In the genomic region with DNA sequence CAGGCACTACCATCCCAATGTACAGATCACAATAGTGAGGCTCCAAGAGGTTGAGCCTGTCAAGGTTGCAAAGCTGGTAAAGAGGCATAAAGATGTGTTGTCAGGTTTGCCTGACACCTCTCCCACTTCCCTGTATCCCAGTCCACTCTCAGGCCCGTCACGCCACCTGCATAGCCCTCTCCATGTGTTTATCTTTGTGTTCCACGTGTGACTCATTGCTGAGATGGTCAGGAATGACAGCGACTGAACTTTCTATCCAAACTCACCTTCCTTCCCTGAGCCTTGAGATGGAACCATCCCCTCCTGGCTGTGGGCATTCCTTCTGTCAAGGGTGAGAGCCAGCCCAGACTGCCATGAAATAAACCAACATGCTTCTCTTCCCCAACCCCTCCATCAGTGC, we compare ENCODE assay signal across 19 cellular contexts.
DNase-seq lines count a peak whose midpoint lies in the region; ATAC-seq, FAIRE-seq and TF ChIP-seq lines count a peak whose summit lies in the region.
"Had no signal": no experiment of that assay in that cellular context is flagged by ENCODE, and none has a peak within 500 bp of the region (broad histone marks: within the 10 kb centered on the region; RNA-seq: fewer than 3 reads in every experiment).

No MANE protein-coding gene starts in this region.

- H3K23me2 ChIP-seq in H1 (ENCODE audit: low read depth, low read length): no peaks in the 10 kb centered on the region

- no peak overlapping the region for H2BK15ac ChIP-seq in H1 (ENCODE audit: low read length)

- H3K9ac ChIP-seq in HepG2 (ENCODE audit: insufficient read depth, low read depth, low read length): no peak overlapping the region
- no peak overlapping the region for H3K9ac ChIP-seq in H1 (replicated peaks in 1 of 4; ENCODE audit: extremely low read depth in 1 of 4, low read depth in 3 of 4, low read length in 3 of 4)
- H3K9ac ChIP-seq: BLaER1, GM23248 had no signal

- no peak overlapping the region for H3K14ac ChIP-seq in H1 (ENCODE audit: insufficient read length)

- FAIRE-seq in HepG2 (lab: Jason Lieb, UNC): no peak
- no peak for FAIRE-seq in H1 (lab: Jason Lieb, UNC)
- FAIRE-seq: A549, GM12878, H54 had no signal

- no peak for ATAC-seq in HepG2
- ATAC-seq in right lobe of liver: no peak
- ATAC-seq in GM19452 (IDR thresholded peaks at IDR 0.05; ENCODE audit: unreplicated experiment): no peak
- ATAC-seq: A549, GM12878 had no signal

- H3K4me3 Mint-ChIP-seq in progenitor cell of endocrine pancreas (ENCODE audit: low read depth): no peak overlapping the region
- no peak overlapping the region for H3K4me3 Mint-ChIP-seq in activated T-helper 2 cell treated with anti-CD3 and anti-CD28 coated beads, Interferon-gamma antibody, Interleukin-2, Interleukin-4, amounts not matched to agents 10 μg/mL and 5 μg/mL and 100 μg/mL, durations not matched to agents 14 hours and 24 hours and 36 hours (ENCODE audit: low read depth)
- H3K4me3 Mint-ChIP-seq: CD14-positive monocyte; CD4-positive, alpha-beta memory T cell; IgD-negative memory B cell had no signal

- no peak overlapping the region for H2AK5ac ChIP-seq in H1 (ENCODE audit: low read depth, low read length)

- no peak for TF ChIP-seq EP300 in HepG2 (IDR thresholded peaks at IDR 0.05; ENCODE audit: low read depth in 2 of 2, low read length in 2 of 2)
- TF ChIP-seq EP300 in HepG2 (CRISPR knock-in tag; IDR thresholded peaks at IDR 0.05; ENCODE audit: borderline replicate concordance): no peak
- TF ChIP-seq EP300 in H1 (IDR thresholded peaks at IDR 0.05; ENCODE audit: borderline replicate concordance in 1 of 2, low read depth in 2 of 2, low read length in 2 of 2): no peak

- TF ChIP-seq RAD21 in HepG2 (CRISPR knock-in tag; IDR thresholded peaks at IDR 0.05): no peak
- TF ChIP-seq RAD21 in H1 (IDR thresholded peaks at IDR 0.05 in 1 of 2, conservative IDR thresholded peaks at IDR 0.05 in 1 of 2; ENCODE audit: low read depth in 2 of 2, low read length in 2 of 2): no peak

- no TSS peak for BruUV-seq in HepG2 (replicated peaks; lab: Mats Ljungman, UMichigan)

- H3K27me3 Mint-ChIP-seq in progenitor cell of endocrine pancreas: no peaks in the 10 kb centered on the region
- no peaks in the 10 kb centered on the region for H3K27me3 Mint-ChIP-seq in activated T-helper 2 cell treated with anti-CD3 and anti-CD28 coated beads, Interferon-gamma antibody, Interleukin-2, Interleukin-4, amounts not matched to agents 10 μg/mL and 5 μg/mL and 100 μg/mL, durations not matched to agents 14 hours and 24 hours and 36 hours (ENCODE audit: low read depth)
- H3K27me3 Mint-ChIP-seq: CD4-positive, alpha-beta memory T cell had no signal

- H4K20me1 ChIP-seq in HepG2 (ENCODE audit: insufficient read depth, low read length) (no peaks in the 10 kb centered on the region), H1 (replicated peaks in 1 of 2; ENCODE audit: control insufficient read depth in 1 of 2, insufficient read depth in 2 of 2, low read length in 2 of 2) (no peaks in the 10 kb centered on the region)
- H4K20me1 ChIP-seq: BLaER1 had no signal

- H4K91ac ChIP-seq in H1 (replicated peaks; ENCODE audit: insufficient read length, low read length): no peak overlapping the region

- no peak overlapping the region for H3K4ac ChIP-seq in H1 (replicated peaks; ENCODE audit: insufficient read length, low read depth, low read length)

- H3K9me3 ChIP-seq in HepG2 (ENCODE audit: low read length) (peaks cover 36% of the 10 kb centered on the region), right lobe of liver (no peaks in the 10 kb centered on the region), H1 (ENCODE audit: insufficient read depth in 2 of 2, low read depth in 1 of 2, low read length in 1 of 2) (0 out of 4 replicates have a peak, but pooled peaks cover 0 to 2% of the 10 kb centered on the region in 2 experiments)
- H3K9me3 ChIP-seq: A549, BLaER1 had no signal

- H3K36me3 ChIP-seq in HepG2 (replicated peaks in 1 of 2; ENCODE audit: control insufficient read depth in 1 of 2, insufficient read depth in 2 of 2, low read length in 2 of 2) (no peaks in the 10 kb centered on the region), right lobe of liver (no peaks in the 10 kb centered on the region), H1 (ENCODE audit: control insufficient read depth in 2 of 4, insufficient read depth in 4 of 4, low read length in 3 of 4) (no peaks in the 10 kb centered on the region)
- H3K36me3 ChIP-seq: BLaER1 had no signal

- H3K4me2 ChIP-seq in HepG2 (ENCODE audit: low read depth, low read length): no peak overlapping the region
- H3K4me2 ChIP-seq in H1 (ENCODE audit: insufficient read depth in 1 of 2, low read depth in 2 of 2, low read length in 2 of 2): no peak overlapping the region
- H3K4me2 ChIP-seq: A549, BLaER1 had no signal

- peaks cover 7% of the 10 kb centered on the region for H3K9me3 Mint-ChIP-seq in progenitor cell of endocrine pancreas (ENCODE audit: low read depth)
- peaks cover 50% of the 10 kb centered on the region for H3K9me3 Mint-ChIP-seq in activated T-helper 2 cell treated with anti-CD3 and anti-CD28 coated beads, Interferon-gamma antibody, Interleukin-2, Interleukin-4, amounts not matched to agents 10 μg/mL and 5 μg/mL and 100 μg/mL, durations not matched to agents 14 hours and 24 hours and 36 hours

- no peak overlapping the region for H3K18ac ChIP-seq in H1 (ENCODE audit: extremely low read depth, low read length)

- 3% methylated on average over 4 of the region's 4 CpGs for WGBS in HepG2 (ENCODE audit: low lambda C conversion rate)
- WGBS in right lobe of liver (ENCODE audit: insufficient coverage, low coverage, low lambda C conversion rate, missing lambda C conversion rate): 74% methylated on average over 4 of the region's 4 CpGs
- 96% methylated on average over 4 of the region's 4 CpGs; no CpG with 5 or more reads in 1 of the 2 experiments for WGBS in H1 (ENCODE audit: extremely low coverage in 1 of 2, insufficient coverage in 1 of 2, insufficient read length in 1 of 2, insufficient replicate concordance in 2 of 2, low coverage in 1 of 2, low lambda C conversion rate in 2 of 2, missing lambda C conversion rate in 1 of 2), 2 experiments

- H3K79me1 ChIP-seq in H1 (ENCODE audit: low read depth, low read length): no peaks in the 10 kb centered on the region

- H2BK5ac ChIP-seq in H1 (ENCODE audit: low read depth, low read length): no peak overlapping the region

- H3K56ac ChIP-seq in H1 (replicated peaks; ENCODE audit: insufficient read length, low read depth, low read length): no peak overlapping the region

- no peak overlapping the region for H4K5ac ChIP-seq in H1 (ENCODE audit: insufficient read length, low read depth, low read length)

- POLR2A ChIA-PET in HepG2 (lab: Yijun Ruan, JAX) (no interaction called here), H1 (lab: Charles Lee; ENCODE audit: partially characterized antibody) (no interaction called here)

- H3K4me3 ChIP-seq in HepG2 (replicated peaks in 1 of 3; ENCODE audit: insufficient read depth in 1 of 3, low read depth in 2 of 3, low read length in 3 of 3): no peak overlapping the region
- H3K4me3 ChIP-seq in right lobe of liver: no peak overlapping the region
- H3K4me3 ChIP-seq in H1 (ENCODE audit: extremely low read depth in 1 of 4, insufficient read depth in 2 of 4, low read depth in 3 of 4, low read length in 4 of 4): no peak overlapping the region
- H3K4me3 ChIP-seq: A549, BLaER1, GM12878, GM23248 had no signal

- H2BK20ac ChIP-seq in H1 (ENCODE audit: low read length): no peak overlapping the region

- in situ Hi-C loops in HepG2 (cut with HindIII; ENCODE audit: extremely low pct_ligation_motif_present, low pct_unique_long_range_greater_than_20kb): no loop called here

- no peak for TF ChIP-seq POLR2A in HepG2 (IDR thresholded peaks at IDR 0.05; ENCODE audit: insufficient read depth in 1 of 2, low read depth in 2 of 2, low read length in 2 of 2)
- TF ChIP-seq POLR2A in right lobe of liver (IDR thresholded peaks at IDR 0.05): no peak
- TF ChIP-seq POLR2A in H1 (IDR thresholded peaks at IDR 0.05; ENCODE audit: control extremely low read depth in 1 of 2, low read depth in 2 of 2, low read length in 2 of 2): no peak

- DNase-seq in HepG2 (ENCODE audit: low spot score): no peak
- DNase-seq in right lobe of liver: no peak
- no peak for DNase-seq in H1 (ENCODE audit: low read depth in 1 of 2, low spot score in 2 of 2)
- no peak for DNase-seq in progenitor cell of endocrine pancreas (ENCODE audit: low spot score, unreplicated experiment)
- no peak for DNase-seq in activated naive CD4-positive, alpha-beta T cell treated with anti-CD3 and anti-CD28 coated beads, Interleukin-2, amount 50 U/mL, for 16 hours
- no peak for DNase-seq in activated T-helper 2 cell treated with anti-CD3 and anti-CD28 coated beads, Interferon-gamma antibody, Interleukin-2, Interleukin-4, amounts not matched to agents 10 μg/mL and 5 μg/mL and 100 μg/mL, durations not matched to agents 14 hours and 24 hours and 36 hours (ENCODE audit: low spot score)
- DNase-seq: CD4-positive, alpha-beta memory T cell; DMS79 treated with DMSO at 0.1 percent for 48 hours; GM23248; HCEC 1CT; KBM-7 had no signal

- no peak overlapping the region for H4K8ac ChIP-seq in H1 (ENCODE audit: extremely low read depth, insufficient read depth, low read length)

- peaks cover 5% of the 10 kb centered on the region for H3K36me3 Mint-ChIP-seq in progenitor cell of endocrine pancreas (ENCODE audit: insufficient read depth)
- H3K36me3 Mint-ChIP-seq in activated T-helper 2 cell treated with anti-CD3 and anti-CD28 coated beads, Interferon-gamma antibody, Interleukin-2, Interleukin-4, amounts not matched to agents 10 μg/mL and 5 μg/mL and 100 μg/mL, durations not matched to agents 14 hours and 24 hours and 36 hours (ENCODE audit: low read depth): no peaks in the 10 kb centered on the region
- H3K36me3 Mint-ChIP-seq: CD14-positive monocyte; CD4-positive, alpha-beta memory T cell had no signal

- no peaks in the 10 kb centered on the region for H3K4me1 Mint-ChIP-seq in progenitor cell of endocrine pancreas (ENCODE audit: low read depth)
- H3K4me1 Mint-ChIP-seq in activated T-helper 2 cell treated with anti-CD3 and anti-CD28 coated beads, Interferon-gamma antibody, Interleukin-2, Interleukin-4, amounts not matched to agents 10 μg/mL and 5 μg/mL and 100 μg/mL, durations not matched to agents 14 hours and 24 hours and 36 hours (ENCODE audit: low read depth): no peaks in the 10 kb centered on the region
- H3K4me1 Mint-ChIP-seq: CD14-positive monocyte; CD4-positive, alpha-beta memory T cell; IgD-negative memory B cell had no signal

- intact Hi-C loops in HepG2 (cut with micrococcal nuclease; ENCODE audit: unreplicated experiment) (no loop called here), right lobe of liver (cut with DNase I) (no loop called here)
- intact Hi-C loops in activated T-helper 2 cell treated with anti-CD3 and anti-CD28 coated beads, Interferon-gamma antibody, Interleukin-2, Interleukin-4, amounts not matched to agents 10 μg/mL and 5 μg/mL and 100 μg/mL, durations not matched to agents 14 hours and 24 hours and 36 hours (cut with micrococcal nuclease): no loop called here

- H3K27me3 ChIP-seq in HepG2 (ENCODE audit: control insufficient read depth in 1 of 2, insufficient read depth in 2 of 2, low read length in 2 of 2) (no peaks in the 10 kb centered on the region), right lobe of liver (no peaks in the 10 kb centered on the region), H1 (replicated peaks in 1 of 4; ENCODE audit: control insufficient read depth in 3 of 4, extremely low read depth in 1 of 4, insufficient read depth in 3 of 4, low read length in 3 of 4) (no peaks in the 10 kb centered on the region)
- H3K27me3 ChIP-seq: BLaER1 had no signal

- H2AFZ ChIP-seq in HepG2 (ENCODE audit: low read length) (no peak overlapping the region), H1 (ENCODE audit: low read length) (no peak overlapping the region)
- H2AFZ ChIP-seq: GM23248 had no signal

- H3K79me2 ChIP-seq in HepG2 (ENCODE audit: insufficient read depth, low read length) (no peaks in the 10 kb centered on the region), H1 (ENCODE audit: control insufficient read depth in 1 of 2, insufficient read depth in 2 of 2, low read length in 2 of 2) (no peaks in the 10 kb centered on the region)

- H3K4me1 ChIP-seq in HepG2 (ENCODE audit: insufficient read depth, low read length) (no peaks in the 10 kb centered on the region), right lobe of liver (no peaks in the 10 kb centered on the region), H1 (replicated peaks in 1 of 4; ENCODE audit: control insufficient read depth in 3 of 4, insufficient read depth in 4 of 4, low read length in 3 of 4) (no peaks in the 10 kb centered on the region)
- H3K4me1 ChIP-seq: A549, BLaER1 had no signal

- H2BK12ac ChIP-seq in H1 (ENCODE audit: low read depth, low read length): 0 out of 2 replicates have a peak overlapping the region, but pooled peaks have one; percentile 53

- no peak overlapping the region for H3K27ac ChIP-seq in HepG2 (ENCODE audit: extremely low read length, insufficient read depth, low read length)
- no peak overlapping the region for H3K27ac ChIP-seq in right lobe of liver
- no peak overlapping the region for H3K27ac ChIP-seq in H1 (ENCODE audit: low read depth, low read length)
- H3K27ac ChIP-seq: 22Rv1, A549, BLaER1, GM23248 had no signal

- H3K23ac ChIP-seq in H1 (ENCODE audit: insufficient read length): no peak overlapping the region

- CTCF ChIA-PET in HepG2 (lab: Yijun Ruan, JAX; ENCODE audit: low intra/inter-chr PET ratio, low total read pairs): no interaction called here
- CTCF ChIA-PET in H1 (lab: Charles Lee; ENCODE audit: partially characterized antibody): interaction anchor here (1.0 kb wide), 1 partner anchor 12 kb away, joined by 4 read pairs; no protein-coding TSS in a partner anchor

- TF ChIP-seq CTCF in HepG2 (CRISPR knock-in tag; IDR thresholded peaks at IDR 0.05) (no peak), right lobe of liver (IDR thresholded peaks at IDR 0.05) (no peak), H1 (IDR thresholded peaks at IDR 0.05; ENCODE audit: control extremely low read depth in 1 of 3, insufficient read depth in 1 of 3, low read depth in 1 of 3, low read length in 3 of 3) (no peak), progenitor cell of endocrine pancreas (IDR thresholded peaks at IDR 0.05; ENCODE audit: unreplicated experiment) (no peak)

- peak overlapping the region; percentile 39 for H3K27ac Mint-ChIP-seq in progenitor cell of endocrine pancreas
- H3K27ac Mint-ChIP-seq in activated T-helper 2 cell treated with anti-CD3 and anti-CD28 coated beads, Interferon-gamma antibody, Interleukin-2, Interleukin-4, amounts not matched to agents 10 μg/mL and 5 μg/mL and 100 μg/mL, durations not matched to agents 14 hours and 24 hours and 36 hours: no peak overlapping the region
- H3K27ac Mint-ChIP-seq: CD14-positive monocyte; CD4-positive, alpha-beta memory T cell; IgD-negative memory B cell had no signal

- H2BK120ac ChIP-seq in H1 (replicated peaks; ENCODE audit: low read depth, low read length): no peak overlapping the region
